Comparison of ENCODE assay signal across 1 cellular context in the genomic region with DNA sequence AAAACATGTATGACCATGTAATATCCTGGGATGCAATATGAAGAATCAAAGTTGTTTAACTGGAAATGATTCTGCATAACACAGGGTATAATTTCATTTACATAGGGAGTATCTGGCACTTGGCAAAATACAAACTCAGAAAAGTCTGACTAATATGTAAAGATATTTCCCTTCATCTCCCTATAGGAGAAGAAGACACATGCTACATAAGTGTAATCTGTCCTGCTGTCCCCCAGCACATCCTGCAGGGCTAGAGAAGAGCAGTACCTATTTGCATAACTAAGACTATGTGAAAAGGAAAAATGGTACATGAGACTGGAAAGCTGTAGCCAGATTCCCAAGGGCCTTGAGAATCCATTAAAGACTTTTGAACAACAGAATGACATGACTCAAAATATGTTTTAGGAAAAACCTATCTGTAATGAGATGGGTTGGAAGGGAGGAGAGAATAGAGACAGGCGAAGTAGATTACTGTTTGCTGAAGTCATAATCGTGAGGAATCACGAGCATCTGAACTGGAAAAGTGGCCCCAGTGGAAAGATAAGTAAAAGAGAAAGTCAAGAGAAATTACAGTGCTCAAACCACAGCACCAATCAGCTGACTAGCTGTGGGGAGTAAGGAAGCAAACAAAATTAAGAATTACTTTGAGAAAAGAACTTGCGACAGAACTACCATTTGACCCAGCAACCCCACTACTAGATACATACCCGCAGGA.
TF ChIP-seq lines count a peak whose summit lies in the region.

No MANE protein-coding gene starts in this region.

TF ChIP-seq in SK-N-SH treated with all-trans-retinoic acid at 6 μM for 48 hours, 23 proteins besides CTCF, POLR2A, EP300 and RAD21 (continued from another document):
- TF ChIP-seq TSHZ2 (CRISPR knock-in tag; IDR thresholded peaks at IDR 0.05) = no peak
- TF ChIP-seq PATZ1 (CRISPR knock-in tag; IDR thresholded peaks at IDR 0.05; ENCODE audit: borderline replicate concordance) = no peak
